ENCODE assay signal across 21 cellular contexts in the genomic region with DNA sequence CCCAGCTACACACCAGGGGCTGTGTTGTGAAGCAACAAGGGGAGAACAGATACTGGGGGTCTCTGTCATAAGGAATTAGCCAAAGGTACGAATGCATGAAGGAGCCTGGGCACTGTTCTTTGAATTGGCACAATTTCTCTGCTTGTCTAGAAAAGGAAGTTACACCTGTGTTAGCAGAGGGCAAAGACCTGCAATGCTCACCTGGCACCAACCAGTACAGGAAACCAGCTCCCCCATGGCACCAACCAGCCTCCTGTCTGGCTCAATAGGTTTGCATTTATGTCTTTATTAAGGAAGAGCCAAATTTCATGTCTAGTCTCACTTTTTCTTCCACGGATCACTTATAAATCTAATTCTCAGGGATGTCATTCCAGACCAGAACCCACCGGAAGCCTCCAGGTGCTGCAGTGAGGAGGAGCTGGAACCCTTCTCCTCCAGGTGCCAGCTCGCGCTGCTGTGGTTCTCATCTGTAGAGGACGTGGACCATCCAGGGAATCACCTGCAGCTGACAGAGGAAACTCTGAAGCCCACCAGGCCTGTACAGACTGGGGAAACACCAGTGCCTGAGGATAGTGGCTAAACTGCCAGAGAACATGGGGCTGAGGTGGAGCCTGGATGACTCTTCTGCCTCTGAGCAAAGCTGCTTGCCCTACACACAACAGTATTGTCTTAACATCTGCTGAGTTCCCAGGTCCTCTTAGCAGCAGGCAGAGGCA.
"Had no signal": no experiment of that assay in that cellular context is flagged by ENCODE, and none has a peak within 500 bp of the region (broad histone marks: within the 10 kb centered on the region; RNA-seq: fewer than 3 reads in every experiment).

No MANE protein-coding gene starts in this region.

- H2AFZ ChIP-seq: neural progenitor cell had no signal

- H3K27me3 ChIP-seq: adrenal gland, neural progenitor cell, right lobe of liver, upper lobe of right lung had no signal

- H3K36me3 ChIP-seq: adrenal gland, lower lobe of right lung, neural progenitor cell, right lobe of liver, upper lobe of right lung had no signal

- H3K4me2 ChIP-seq: neural progenitor cell, smooth muscle cell had no signal

- H3K9me3 ChIP-seq: adrenal gland, lower lobe of right lung, right lobe of liver, upper lobe of right lung had no signal

- H3K4me3 ChIP-seq: adrenal gland, lower lobe of right lung, neural progenitor cell, right lobe of liver, smooth muscle cell, upper lobe of right lung had no signal

- H3K27ac ChIP-seq: adrenal gland, lower lobe of right lung, neural progenitor cell, right lobe of liver, upper lobe of right lung, VCaP had no signal

- ATAC-seq: activated CD4-positive, CD25-positive, alpha-beta regulatory T cell treated with anti-CD3 and anti-CD28 coated beads, Interleukin-2, amount 50 U/mL, for 24 hours; activated CD8-positive, alpha-beta memory T cell treated with anti-CD3 and anti-CD28 coated beads, Interleukin-2, amount 10 ng/mL, durations not matched to agents 7 days and 5 days; left lobe of liver; lower lobe of right lung; right lobe of liver; upper lobe of right lung had no signal

- H3K9ac ChIP-seq: neural progenitor cell had no signal

- H3K4me1 ChIP-seq: adrenal gland, lower lobe of right lung, neural progenitor cell, right lobe of liver, upper lobe of right lung had no signal

- DNase-seq: activated CD4-positive, alpha-beta memory T cell treated with anti-CD3 and anti-CD28 coated beads, Interleukin-2, amount 10 ng/mL, durations not matched to agents 7 days and 5 days; activated CD4-positive, alpha-beta T cell treated with anti-CD3 and anti-CD28 coated beads, Interleukin-2, amount 10 ng/mL, durations not matched to agents 24 days and 14 days; activated CD8-positive, alpha-beta memory T cell treated with anti-CD3 and anti-CD28 coated beads, Interleukin-2, amount 10 ng/mL, durations not matched to agents 7 days and 5 days; activated gamma-delta T cell treated with Interleukin-2 at 50 U/mL for 16 hours; adrenal gland; cerebellar nuclear complex; effector CD4-positive, alpha-beta T cell; erythroblast; foreskin fibroblast; lower lobe of right lung; mesendoderm; posterior cingulate gyrus; stimulated activated CD4-positive, alpha-beta T cell treated with anti-CD3 and anti-CD28 coated beads, Interleukin-4, amount 100 ng/mL, for 1 hour; T-cell; upper lobe of right lung had no signal
